ENCODE assay signal across 22 cellular contexts in the genomic region with DNA sequence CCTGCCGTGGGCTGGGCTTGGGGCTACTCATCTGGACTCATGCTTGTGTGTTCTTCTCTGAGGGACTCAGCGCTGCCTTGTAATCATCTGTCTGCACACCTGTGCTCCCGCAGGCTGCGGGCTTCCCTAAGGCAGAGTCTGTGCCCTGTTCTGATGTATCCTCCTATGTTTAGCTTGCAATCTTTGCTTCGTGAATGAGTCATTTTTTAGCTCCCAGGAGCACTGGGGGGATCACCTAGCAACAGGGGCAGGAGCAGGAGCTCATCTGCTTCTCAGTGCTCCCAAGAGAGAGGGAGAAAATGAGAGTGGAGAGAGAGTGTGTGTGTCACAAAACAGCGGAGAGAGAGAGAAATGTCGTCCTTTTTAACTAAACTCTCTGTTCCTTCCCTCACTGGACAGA.
A peak's percentile ranks its signal among the peaks of the same experiment; 100 is the strongest.
DNase-seq lines count a peak whose midpoint lies in the region; ATAC-seq and TF ChIP-seq lines count a peak whose summit lies in the region.
"Had no signal": no experiment of that assay in that cellular context is flagged by ENCODE, and none has a peak within 500 bp of the region (broad histone marks: within the 10 kb centered on the region; RNA-seq: fewer than 3 reads in every experiment).

No MANE protein-coding gene starts in this region.

- H3K27me3 Mint-ChIP-seq in progenitor cell of endocrine pancreas: peaks cover 36% of the 10 kb centered on the region
- H3K27me3 Mint-ChIP-seq in effector memory CD8-positive, alpha-beta T cell: peaks cover 51 to 76% of the 10 kb centered on the region in 2 donors

- no peaks in the 10 kb centered on the region for H3K79me2 ChIP-seq in fibroblast of lung (ENCODE audit: control insufficient read depth, insufficient read depth, low read length)

- no peaks in the 10 kb centered on the region for H3K9me3 ChIP-seq in fibroblast of lung (ENCODE audit: control insufficient read depth, insufficient read depth, low read depth, low read length)
- H3K9me3 ChIP-seq: HAP-1 had no signal

- no peak overlapping the region for H3K9ac ChIP-seq in fibroblast of lung (ENCODE audit: insufficient read depth, low read length)

- H2AFZ ChIP-seq in fibroblast of lung (ENCODE audit: low read length): no peak overlapping the region

- TF ChIP-seq CTCF in fibroblast of lung (conservative IDR thresholded peaks at IDR 0.05 in 1 of 2, IDR thresholded peaks at IDR 0.05 in 1 of 2; ENCODE audit: low read depth in 1 of 2, low read length in 2 of 2) (no peak), progenitor cell of endocrine pancreas (IDR thresholded peaks at IDR 0.05; ENCODE audit: unreplicated experiment) (no peak)

- H3K4me3 Mint-ChIP-seq in progenitor cell of endocrine pancreas (ENCODE audit: low read depth): no peak overlapping the region
- H3K4me3 Mint-ChIP-seq in effector memory CD8-positive, alpha-beta T cell: no peak overlapping the region
- H3K4me3 Mint-ChIP-seq: activated CD4-positive, alpha-beta T cell treated with anti-CD3 and anti-CD28 coated beads, Interleukin-2, amount 10 ng/mL, durations not matched to agents 7 days and 5 days; memory B cell; natural killer cell; stimulated activated naive CD8-positive, alpha-beta T cell treated with anti-CD3 and anti-CD28 coated beads, Interleukin-15, Interleukin-2, amounts not matched to agents 100 ng/mL and 50 ng/mL, for 24 hours had no signal

- peaks cover 29% of the 10 kb centered on the region for H3K4me1 ChIP-seq in fibroblast of lung (ENCODE audit: control insufficient read depth, extremely low read depth, insufficient read depth, low read length)
- H3K4me1 ChIP-seq: HAP-1 had no signal

- DNase-seq in H4 (ENCODE audit: low spot score) (peak; percentile 46), RPMI7951 (ENCODE audit: low read depth) (peak; percentile 79), fibroblast of lung (ENCODE audit: low read depth in 2 of 2) (peak in 1 of 2 donors; percentile 80), progenitor cell of endocrine pancreas (ENCODE audit: low spot score, unreplicated experiment) (no peak), NCI-H2196 treated with DMSO at 0.1 percent for 48 hours (lab: John Stamatoyannopoulos, UW; ENCODE audit: unreplicated experiment) (no peak)
- no peak for DNase-seq in stimulated activated CD4-positive, alpha-beta T cell treated with anti-CD3 and anti-CD28 coated beads, Interleukin-12 subunit alpha, Interleukin-12 subunit beta, amount 100 ng/mL, for 4 hours
- no peak for DNase-seq in effector memory CD8-positive, alpha-beta T cell
- DNase-seq: activated CD4-positive, alpha-beta T cell treated with anti-CD3 and anti-CD28 coated beads, Interleukin-2, amount 10 ng/mL, durations not matched to agents 7 days and 5 days; activated CD8-positive, alpha-beta memory T cell treated with anti-CD3 and anti-CD28 coated beads, Interleukin-2, amount 50 U/mL, for 4 hours; activated gamma-delta T cell treated with Interleukin-2 at 50 U/mL for 16 hours; amniotic stem cell; C1 segment of cervical spinal cord; cerebellar nuclear complex; kidney glomerular epithelial cell; natural killer cell; NCI-H187 treated with DMSO at 0.1 percent for 48 hours; NCI-H510A; stimulated activated CD4-positive, alpha-beta T cell treated with anti-CD3 and anti-CD28 coated beads, Interleukin-2, amount 100 ng/mL, for 48 hours had no signal

- no peak overlapping the region for H3K4me3 ChIP-seq in fibroblast of lung (replicated peaks in 1 of 4; ENCODE audit: control extremely low read depth in 1 of 4, insufficient read depth in 1 of 4, low read depth in 3 of 4, low read length in 4 of 4)
- H3K4me3 ChIP-seq: HAP-1, skin epidermis had no signal

- H3K9me3 Mint-ChIP-seq in progenitor cell of endocrine pancreas (ENCODE audit: low read depth): no peaks in the 10 kb centered on the region
- H3K9me3 Mint-ChIP-seq in effector memory CD8-positive, alpha-beta T cell: no peaks in the 10 kb centered on the region
- H3K9me3 Mint-ChIP-seq: activated CD4-positive, alpha-beta T cell treated with anti-CD3 and anti-CD28 coated beads, Interleukin-2, amount 10 ng/mL, durations not matched to agents 7 days and 5 days; natural killer cell; stimulated activated naive CD8-positive, alpha-beta T cell treated with anti-CD3 and anti-CD28 coated beads, Interleukin-15, Interleukin-2, amounts not matched to agents 100 ng/mL and 50 ng/mL, for 24 hours had no signal

- no peak for ATAC-seq in effector memory CD8-positive, alpha-beta T cell (replicated peaks)
- ATAC-seq: natural killer cell had no signal

- no peaks in the 10 kb centered on the region for H4K20me1 ChIP-seq in fibroblast of lung (ENCODE audit: control insufficient read depth, extremely low read depth, insufficient read depth, low read length)

- H3K4me1 Mint-ChIP-seq in progenitor cell of endocrine pancreas (ENCODE audit: low read depth): peaks cover 3% of the 10 kb centered on the region
- peaks cover 5 to 14% of the 10 kb centered on the region in 2 donors for H3K4me1 Mint-ChIP-seq in effector memory CD8-positive, alpha-beta T cell (ENCODE audit: low read depth in 2 of 2)

- no peaks in the 10 kb centered on the region for H3K36me3 ChIP-seq in fibroblast of lung (ENCODE audit: control insufficient read depth, insufficient read depth, low read length)
- H3K36me3 ChIP-seq: HAP-1 had no signal

- H3K4me2 ChIP-seq in fibroblast of lung (ENCODE audit: extremely low read depth, insufficient read depth, low read length): peak overlapping the region; percentile 15

- H3K27ac Mint-ChIP-seq in progenitor cell of endocrine pancreas: peak overlapping the region; percentile 1
- H3K27ac Mint-ChIP-seq in effector memory CD8-positive, alpha-beta T cell: no peak overlapping the region
- H3K27ac Mint-ChIP-seq: activated CD4-positive, alpha-beta T cell treated with anti-CD3 and anti-CD28 coated beads, Interleukin-2, amount 10 ng/mL, durations not matched to agents 7 days and 5 days; memory B cell; natural killer cell; stimulated activated naive CD8-positive, alpha-beta T cell treated with anti-CD3 and anti-CD28 coated beads, Interleukin-15, Interleukin-2, amounts not matched to agents 100 ng/mL and 50 ng/mL, for 24 hours had no signal

- no peaks in the 10 kb centered on the region for H3K27me3 ChIP-seq in fibroblast of lung (ENCODE audit: control insufficient read depth, insufficient read depth, low read length)

- H3K36me3 Mint-ChIP-seq in progenitor cell of endocrine pancreas (ENCODE audit: insufficient read depth): no peaks in the 10 kb centered on the region
- H3K36me3 Mint-ChIP-seq in effector memory CD8-positive, alpha-beta T cell (ENCODE audit: insufficient read depth): no peaks in the 10 kb centered on the region
- H3K36me3 Mint-ChIP-seq: memory B cell, natural killer cell had no signal

- peak overlapping the region; percentile 96 for H3K27ac ChIP-seq in fibroblast of lung (ENCODE audit: insufficient read depth, low read length)

Comparison
In these comparisons a context has a peak if more than half of its experiments do, and no peak if none do; other contexts are left out.
1. DNase-seq: peak in H4 (single experiment) and RPMI7951 (single experiment); none in progenitor cell of endocrine pancreas (single experiment), stimulated activated CD4-positive, alpha-beta T cell treated with anti-CD3 and anti-CD28 coated beads, Interleukin-12 subunit alpha, Interleukin-12 subunit beta, amount 100 ng/mL, for 4 hours (single experiment), NCI-H2196 treated with DMSO at 0.1 percent for 48 hours (single experiment) and effector memory CD8-positive, alpha-beta T cell (0 of 3).